ENCODE assay signal across 9 cellular contexts in genomic region chr15:64892850-64893403, GRCh38. TPM values are rescaled to one million over a fixed set of nuclear protein-coding genes. Genes with fewer than 3 reads are reported as not detected.
A peak's percentile ranks its signal among the peaks of the same experiment; 100 is the strongest.
DNase-seq lines count a peak whose midpoint lies in the region; ATAC-seq and TF ChIP-seq lines count a peak whose summit lies in the region.
"Had no signal": no experiment of that assay in that cellular context is flagged by ENCODE, and none has a peak within 500 bp of the region (broad histone marks: within the 10 kb centered on the region; RNA-seq: fewer than 3 reads in every experiment).

No MANE protein-coding gene starts in this region.

- H3K27me3 Mint-ChIP-seq in IgD-negative memory B cell (no peaks in the 10 kb centered on the region), glutamatergic neuron (ENCODE audit: unreplicated experiment) (no peaks in the 10 kb centered on the region)
- no peaks in the 10 kb centered on the region for H3K27me3 Mint-ChIP-seq in stimulated activated memory B cell treated with anti-CD40 and anti-IgM and Interleukin-4, amounts not matched to agents 10 μg/mL and 1 μg/mL and 100 μg/mL, for 72 hours

- H3K9me3 Mint-ChIP-seq in IgD-negative memory B cell: no peaks in the 10 kb centered on the region
- no peaks in the 10 kb centered on the region for H3K9me3 Mint-ChIP-seq in glutamatergic neuron (ENCODE audit: unreplicated experiment)
- no peaks in the 10 kb centered on the region for H3K9me3 Mint-ChIP-seq in stimulated activated memory B cell treated with anti-CD40 and anti-IgM and Interleukin-4, amounts not matched to agents 10 μg/mL and 1 μg/mL and 100 μg/mL, for 72 hours

- H3K27ac Mint-ChIP-seq in IgD-negative memory B cell: peak overlapping the region; percentile 97 to 99 (median 97)
- peak overlapping the region; percentile 39 for H3K27ac Mint-ChIP-seq in glutamatergic neuron (ENCODE audit: unreplicated experiment)
- peak overlapping the region; percentile 98 for H3K27ac Mint-ChIP-seq in stimulated activated memory B cell treated with anti-CD40 and anti-IgM and Interleukin-4, amounts not matched to agents 10 μg/mL and 1 μg/mL and 100 μg/mL, for 72 hours

- intact Hi-C loops in left colon (cut with DNase I, micrococcal nuclease): no loop called here

- TF ChIP-seq CTCF in glutamatergic neuron (IDR thresholded peaks at IDR 0.05; ENCODE audit: partially characterized antibody, unreplicated experiment): no peak

- H3K4me1 Mint-ChIP-seq in IgD-negative memory B cell (peaks cover 46 to 50% (median 49%) of the 10 kb centered on the region in 3 donors), glutamatergic neuron (ENCODE audit: low read depth, unreplicated experiment) (peaks cover 11% of the 10 kb centered on the region)
- H3K4me1 Mint-ChIP-seq in stimulated activated memory B cell treated with anti-CD40 and anti-IgM and Interleukin-4, amounts not matched to agents 10 μg/mL and 1 μg/mL and 100 μg/mL, for 72 hours: peaks cover 70% of the 10 kb centered on the region

- ATAC-seq in stimulated activated memory B cell treated with anti-CD40 and anti-IgM and Interleukin-4, amounts not matched to agents 10 μg/mL and 1 μg/mL and 100 μg/mL, for 72 hours: no peak
- ATAC-seq in HG03442 (IDR thresholded peaks at IDR 0.05; ENCODE audit: unreplicated experiment): no peak
- no peak for ATAC-seq in left colon

- DNase-seq in activated CD4-positive, alpha-beta T cell treated with anti-CD3 and anti-CD28 coated beads, Interleukin-2, amount 50 U/mL, for 1 hour: peak; percentile 13
- DNase-seq in glutamatergic neuron: no peak
- DNase-seq in left colon: no peak
- no peak for DNase-seq in glomerular visceral epithelial cell (ENCODE audit: extremely low spot score)
- no peak for DNase-seq in OCI-M1 (lab: John Stamatoyannopoulos, UW)
- DNase-seq: PC-3 had no signal

- H3K36me3 Mint-ChIP-seq in IgD-negative memory B cell (no peaks in the 10 kb centered on the region), glutamatergic neuron (ENCODE audit: unreplicated experiment) (no peaks in the 10 kb centered on the region)
- H3K36me3 Mint-ChIP-seq in stimulated activated memory B cell treated with anti-CD40 and anti-IgM and Interleukin-4, amounts not matched to agents 10 μg/mL and 1 μg/mL and 100 μg/mL, for 72 hours: no peaks in the 10 kb centered on the region

- H3K4me3 Mint-ChIP-seq in IgD-negative memory B cell: peak overlapping the region; percentile 86 to 97 (median 90)
- H3K4me3 Mint-ChIP-seq in glutamatergic neuron (ENCODE audit: unreplicated experiment): no peak overlapping the region
- H3K4me3 Mint-ChIP-seq in stimulated activated memory B cell treated with anti-CD40 and anti-IgM and Interleukin-4, amounts not matched to agents 10 μg/mL and 1 μg/mL and 100 μg/mL, for 72 hours: peak overlapping the region; percentile 85

RNA-seq across cellular contexts. Expression of gene ANKDD1A, which starts 18.8 kb away (rescaled TPM):
- 3.4 TPM for polyA plus RNA-seq in IgD-negative memory B cell
- total RNA-seq in glutamatergic neuron (ENCODE audit: unreplicated experiment) (6.8 TPM), left colon (1 to 10 TPM; 1.1 to 2.0 TPM)

RNA-seq across cellular contexts. Expression of gene PLEKHO2, which starts 51.2 kb away (rescaled TPM):
- polyA plus RNA-seq in IgD-negative memory B cell: 45.1 TPM
- total RNA-seq in glutamatergic neuron (ENCODE audit: unreplicated experiment) (18.0 TPM), left colon (10 to 100 TPM in 1 of 2 donors, 1 to 10 TPM in 1; 4.6 to 10.7 TPM)

Comparison
In these comparisons a context has a peak if more than half of its experiments do, and no peak if none do; other contexts are left out.
1. H3K27ac Mint-ChIP-seq: peak in every context shown above with its lines; median percentile 98 in stimulated activated memory B cell treated with anti-CD40 and anti-IgM and Interleukin-4, amounts not matched to agents 10 μg/mL and 1 μg/mL and 100 μg/mL, for 72 hours; 97 in IgD-negative memory B cell; 39 in glutamatergic neuron.